ENCODE assay signal across 40 cellular contexts in genomic region chr7:118325450-118325808, GRCh38.
"Had no signal": no experiment of that assay in that cellular context is flagged by ENCODE, and none has a peak within 500 bp of the region (broad histone marks: within the 10 kb centered on the region; RNA-seq: fewer than 3 reads in every experiment).

No MANE protein-coding gene starts in this region.

- H2AFZ ChIP-seq: PC-9 had no signal

- H3K4me2 ChIP-seq: PC-9 had no signal

- H3K4me3 ChIP-seq: PC-9 had no signal

- ATAC-seq: activated CD8-positive, alpha-beta memory T cell treated with anti-CD3 and anti-CD28 coated beads, Interleukin-2, amount 10 ng/mL, durations not matched to agents 7 days and 5 days; activated T-cell treated with anti-CD3 and anti-CD28 coated beads, Interleukin-2, amount 50 U/mL, for 72 hours; activated T-helper 17 cell treated with anti-CD3 and anti-CD28 coated beads, Interleukin-2, amount 50 U/mL, for 72 hours; Right ventricle myocardium inferior had no signal

- DNase-seq: activated B cell treated with CpG ODN at 0.5 μM for 24 hours; activated CD4-positive, alpha-beta memory T cell treated with anti-CD3 and anti-CD28 coated beads, Interleukin-2, amount 10 ng/mL, durations not matched to agents 7 days and 5 days; activated CD4-positive, alpha-beta T cell treated with anti-CD3 and anti-CD28 coated beads for 4 hours; activated CD4-positive, alpha-beta T cell treated with anti-CD3 and anti-CD28 coated beads, Interleukin-2, amount 50 U/mL, for 1 hour; activated CD4-positive, CD25-positive, alpha-beta regulatory T cell treated with anti-CD3 and anti-CD28 coated beads, Interleukin-2, amount 50 U/mL, for 72 hours; activated CD8-positive, alpha-beta memory T cell treated with anti-CD3 and anti-CD28 coated beads for 24 hours; activated CD8-positive, alpha-beta memory T cell treated with anti-CD3 and anti-CD28 coated beads, Interleukin-2, amount 10 ng/mL, durations not matched to agents 7 days and 5 days; activated effector memory CD4-positive, alpha-beta T cell treated with anti-CD3 and anti-CD28 coated beads, Interleukin-2, amount 50 U/mL, for 16 hours; activated naive CD4-positive, alpha-beta T cell; activated naive CD4-positive, alpha-beta T cell treated with anti-CD3 and anti-CD28 coated beads, Interleukin-2, amount 50 U/mL, for 16 hours; activated naive CD8-positive, alpha-beta T cell treated with anti-CD3 and anti-CD28 coated beads for 36 hours; activated T-cell treated with anti-CD3 and anti-CD28 coated beads, Interleukin-2, amount 50 U/mL, for 1 hour; activated T-cell treated with anti-CD3 and anti-CD28 coated beads, Interleukin-2, amount 50 U/mL, for 72 hours; amygdala; caudate nucleus; cerebellar nuclear complex; cortex of kidney; NCI-H1105; NCI-H1417 treated with DMSO at 0.1 percent for 48 hours; NCI-H1694; NCI-H1930; NCI-H2081 treated with DMSO at 0.1 percent for 48 hours; NCI-H226; NCI-H446 treated with DMSO at 0.1 percent for 48 hours; NCI-H524; NCI-H69; NK-92 treated with Interleukin-12 subunit alpha and Interleukin-12 subunit beta, amount 100 ng/mL, for 24 hours; PC-9; SIG-M5; SW 1271; T-helper 1 cell; T-helper 2 cell; T-helper 9 cell had no signal

- H3K27ac ChIP-seq: PC-9, RWPE1, VCaP had no signal

- FAIRE-seq: astrocyte, bronchial epithelial cell, RCC 7860 had no signal
